In genomic region chr14:67821121-67821520, GRCh38 we compare ENCODE assay signal across 11 cellular contexts. TPM values are rescaled to one million over a fixed set of nuclear protein-coding genes. Genes with fewer than 3 reads are reported as not detected.
DNase-seq lines count a peak whose midpoint lies in the region; ATAC-seq and TF ChIP-seq lines count a peak whose summit lies in the region.
"Had no signal": no experiment of that assay in that cellular context is flagged by ENCODE, and none has a peak within 500 bp of the region (broad histone marks: within the 10 kb centered on the region; RNA-seq: fewer than 3 reads in every experiment).

No MANE protein-coding gene starts in this region.

- H3K27me3 ChIP-seq in iPS-20b (ENCODE audit: insufficient read depth, low read length) (no peaks in the 10 kb centered on the region), foreskin keratinocyte (no peaks in the 10 kb centered on the region)

- H3K27ac ChIP-seq in VCaP = peak overlapping the region; percentile 71
- no peak overlapping the region for H3K27ac ChIP-seq in iPS-20b (ENCODE audit: low read length)
- no peak overlapping the region for H3K27ac ChIP-seq in foreskin keratinocyte

- no peaks in the 10 kb centered on the region for H3K9me3 ChIP-seq in iPS-20b (ENCODE audit: insufficient read depth, low read depth, low read length)

- H3K36me3 Mint-ChIP-seq in stimulated activated naive CD8-positive, alpha-beta T cell treated with anti-CD3 and anti-CD28 coated beads, Interleukin-15, Interleukin-2, amounts not matched to agents 100 ng/mL and 50 ng/mL, for 24 hours (ENCODE audit: low read depth) = peaks cover 5% of the 10 kb centered on the region

- no peak for ATAC-seq in stimulated activated naive CD8-positive, alpha-beta T cell treated with anti-CD3 and anti-CD28 coated beads, Interleukin-15, Interleukin-2, amounts not matched to agents 100 U/mL and 50 U/mL, for 24 hours
- ATAC-seq in foreskin keratinocyte (no peak), HG02938 (IDR thresholded peaks at IDR 0.05; ENCODE audit: unreplicated experiment) (no peak), HG03025 (IDR thresholded peaks at IDR 0.05; ENCODE audit: low FRiP score, unreplicated experiment) (no peak), HG03342 (IDR thresholded peaks at IDR 0.05; ENCODE audit: unreplicated experiment) (no peak)
- ATAC-seq: esophagus mucosa had no signal

- H3K27ac Mint-ChIP-seq in stimulated activated naive CD8-positive, alpha-beta T cell treated with anti-CD3 and anti-CD28 coated beads, Interleukin-15, Interleukin-2, amounts not matched to agents 100 ng/mL and 50 ng/mL, for 24 hours = peak overlapping the region; percentile 98

- DNase-seq in stimulated activated naive CD8-positive, alpha-beta T cell treated with anti-CD3 and anti-CD28 coated beads, Interleukin-15, Interleukin-2, amounts not matched to agents 100 U/mL and 50 U/mL, for 24 hours = no peak
- DNase-seq in foreskin keratinocyte = no peak
- DNase-seq: central memory CD4-positive, alpha-beta T cell; NCI-H2171 had no signal

- peak overlapping the region; percentile 7; the same call in 1 of the 2 replicates for H3K9ac ChIP-seq in iPS-20b (ENCODE audit: low read depth, low read length)

- H3K4me3 Mint-ChIP-seq in stimulated activated naive CD8-positive, alpha-beta T cell treated with anti-CD3 and anti-CD28 coated beads, Interleukin-15, Interleukin-2, amounts not matched to agents 100 ng/mL and 50 ng/mL, for 24 hours = peak overlapping the region; percentile 99

- H3K4me3 ChIP-seq in iPS-20b (ENCODE audit: low read length) = no peak overlapping the region

- peaks cover 42% of the 10 kb centered on the region for H3K4me1 Mint-ChIP-seq in stimulated activated naive CD8-positive, alpha-beta T cell treated with anti-CD3 and anti-CD28 coated beads, Interleukin-15, Interleukin-2, amounts not matched to agents 100 ng/mL and 50 ng/mL, for 24 hours (ENCODE audit: low read depth)

- H3K9me3 Mint-ChIP-seq in stimulated activated naive CD8-positive, alpha-beta T cell treated with anti-CD3 and anti-CD28 coated beads, Interleukin-15, Interleukin-2, amounts not matched to agents 100 ng/mL and 50 ng/mL, for 24 hours = no peaks in the 10 kb centered on the region

- H3K4me1 ChIP-seq in iPS-20b (ENCODE audit: insufficient read depth, low read length) = peaks cover 3% of the 10 kb centered on the region; the same call in 1 of the 2 replicates
- peaks cover 7% of the 10 kb centered on the region for H3K4me1 ChIP-seq in foreskin keratinocyte

- no peaks in the 10 kb centered on the region for H3K27me3 Mint-ChIP-seq in stimulated activated naive CD8-positive, alpha-beta T cell treated with anti-CD3 and anti-CD28 coated beads, Interleukin-15, Interleukin-2, amounts not matched to agents 100 ng/mL and 50 ng/mL, for 24 hours

- H3K36me3 ChIP-seq in iPS-20b (ENCODE audit: insufficient read depth, low read depth, low read length) = peaks cover 7% of the 10 kb centered on the region; the same call in 1 of the 2 replicates

- TF ChIP-seq CTCF in VCaP (conservative IDR thresholded peaks at IDR 0.05) (no peak), foreskin keratinocyte (conservative IDR thresholded peaks at IDR 0.05) (no peak)

RNA-seq across cellular contexts. Expression of gene RAD51B, which starts 1.5 kb away (rescaled TPM):
- 12.5 and 15.1 TPM in 2 replicates for total RNA-seq in foreskin keratinocyte
- 6.6 and 7.3 TPM in 2 replicates for polyA plus RNA-seq in foreskin keratinocyte

RNA-seq across cellular contexts. Expression of gene ZFYVE26, which starts 4.7 kb away (rescaled TPM):
- 11.6 and 15.5 TPM in 2 replicates for total RNA-seq in foreskin keratinocyte
- 2.3 and 2.4 TPM in 2 replicates for polyA plus RNA-seq in foreskin keratinocyte
